10 cellular contexts compared by ENCODE assay signal in the genomic region with DNA sequence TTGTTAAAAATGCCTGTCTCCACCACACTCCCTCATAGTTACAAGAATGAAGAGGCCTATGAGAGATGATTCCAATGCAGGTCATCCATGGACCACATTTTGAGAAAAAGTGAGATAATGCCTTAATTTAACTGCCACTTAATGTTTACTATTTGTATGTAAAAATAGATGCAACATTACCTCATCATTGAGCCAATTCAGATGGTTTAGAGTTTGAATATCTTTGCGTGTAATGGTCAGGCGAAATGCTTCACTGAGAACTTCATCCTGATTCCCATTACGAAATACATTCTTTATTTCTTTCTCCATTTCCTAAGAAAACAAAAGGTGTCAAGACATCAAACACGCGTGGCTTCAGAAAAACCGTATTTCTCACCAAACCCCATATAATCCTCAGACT. TPM values are rescaled to one million over a fixed set of nuclear protein-coding genes. Genes with fewer than 3 reads are reported as not detected.
"Had no signal": no experiment of that assay in that cellular context is flagged by ENCODE, and none has a peak within 500 bp of the region (broad histone marks: within the 10 kb centered on the region; RNA-seq: fewer than 3 reads in every experiment).

No MANE protein-coding gene starts in this region.

- ATAC-seq: GM23338, HCT116 had no signal

- H3K9ac ChIP-seq: GM23248 had no signal

- H3K27ac ChIP-seq: GM23248 had no signal

- DNase-seq: GM23248, GOT3, H7, H9, HCEC 1CT, HFFc6 had no signal

- H3K4me1 ChIP-seq: HAP-1 had no signal

- H3K4me2 ChIP-seq: GM23338 had no signal

- H3K9me3 ChIP-seq: HAP-1 had no signal

- H3K4me3 ChIP-seq: GM23248, GM23338, HAP-1 had no signal

- H2AFZ ChIP-seq: GM23248, GM23338 had no signal

RNA-seq across cellular contexts. Expression of a gene that starts 59.3 kb away (rescaled TPM):
- total RNA-seq: GM23248, H4, HFFc6 had no signal
- polyA plus RNA-seq: GM23248 had no signal
